1 cellular context compared by ENCODE assay signal in the genomic region with DNA sequence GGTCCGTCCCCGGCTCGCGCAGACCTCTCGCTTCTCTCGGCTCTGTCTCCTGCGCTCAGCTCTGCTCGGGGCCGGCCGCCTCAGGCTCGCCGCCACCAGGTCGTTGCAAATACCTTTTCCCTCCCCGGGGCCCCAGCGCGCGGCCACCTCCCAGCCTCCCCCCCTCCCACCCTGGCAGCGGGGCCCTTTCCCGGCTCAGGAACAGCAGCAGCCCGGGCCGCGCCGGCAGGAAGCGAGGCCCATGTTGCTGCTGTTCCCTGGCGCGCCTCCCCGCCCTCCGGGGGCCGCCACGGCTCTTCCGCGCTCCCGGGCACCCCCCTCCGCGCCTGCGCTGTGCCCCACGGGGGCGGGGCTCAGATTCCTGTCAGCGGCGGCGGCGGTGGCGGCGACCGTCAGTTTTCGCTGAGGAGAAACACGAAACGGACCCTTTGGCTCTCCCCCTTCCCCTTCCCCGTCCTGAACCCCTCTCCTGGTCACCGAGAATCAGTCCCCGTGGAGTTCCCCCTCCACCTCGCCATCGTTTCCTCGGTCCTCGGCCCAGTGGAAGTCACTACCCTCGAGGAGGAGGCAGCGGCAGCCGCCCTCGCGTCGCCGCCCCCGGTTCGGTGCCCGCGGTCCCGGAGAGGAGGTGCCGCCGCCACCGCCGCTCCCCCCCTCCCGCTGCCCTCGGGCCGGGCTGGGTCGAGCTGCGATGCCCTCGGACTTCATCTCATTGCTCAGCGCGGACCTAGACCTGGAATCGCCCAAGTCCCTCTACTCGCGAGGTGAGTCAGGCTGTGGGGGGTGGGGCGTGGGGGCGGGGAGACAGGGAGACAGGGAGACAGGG.
TF ChIP-seq lines count a peak whose summit lies in the region.

Gene NFAT5 (plus strand): TSS at position 356 of the 826 bp plus-strand sequence. CDS start 336 bp downstream, at position 692.

TF ChIP-seq in HepG2, 621 proteins besides CTCF, POLR2A, EP300 and RAD21 (continued from another document and continues in another):
- TF ChIP-seq ARID5B (CRISPR knock-in tag; IDR thresholded peaks at IDR 0.05) = peak; percentile 75; the same call in 1 of the 2 replicates
- no peak; the same call in none of the 2 replicates for TF ChIP-seq AHR (CRISPR knock-in tag; IDR thresholded peaks at IDR 0.05)
- peak; percentile 97 for TF ChIP-seq ZMYM4 (CRISPR knock-in tag; IDR thresholded peaks at IDR 0.05)
- TF ChIP-seq, protein P1, sequence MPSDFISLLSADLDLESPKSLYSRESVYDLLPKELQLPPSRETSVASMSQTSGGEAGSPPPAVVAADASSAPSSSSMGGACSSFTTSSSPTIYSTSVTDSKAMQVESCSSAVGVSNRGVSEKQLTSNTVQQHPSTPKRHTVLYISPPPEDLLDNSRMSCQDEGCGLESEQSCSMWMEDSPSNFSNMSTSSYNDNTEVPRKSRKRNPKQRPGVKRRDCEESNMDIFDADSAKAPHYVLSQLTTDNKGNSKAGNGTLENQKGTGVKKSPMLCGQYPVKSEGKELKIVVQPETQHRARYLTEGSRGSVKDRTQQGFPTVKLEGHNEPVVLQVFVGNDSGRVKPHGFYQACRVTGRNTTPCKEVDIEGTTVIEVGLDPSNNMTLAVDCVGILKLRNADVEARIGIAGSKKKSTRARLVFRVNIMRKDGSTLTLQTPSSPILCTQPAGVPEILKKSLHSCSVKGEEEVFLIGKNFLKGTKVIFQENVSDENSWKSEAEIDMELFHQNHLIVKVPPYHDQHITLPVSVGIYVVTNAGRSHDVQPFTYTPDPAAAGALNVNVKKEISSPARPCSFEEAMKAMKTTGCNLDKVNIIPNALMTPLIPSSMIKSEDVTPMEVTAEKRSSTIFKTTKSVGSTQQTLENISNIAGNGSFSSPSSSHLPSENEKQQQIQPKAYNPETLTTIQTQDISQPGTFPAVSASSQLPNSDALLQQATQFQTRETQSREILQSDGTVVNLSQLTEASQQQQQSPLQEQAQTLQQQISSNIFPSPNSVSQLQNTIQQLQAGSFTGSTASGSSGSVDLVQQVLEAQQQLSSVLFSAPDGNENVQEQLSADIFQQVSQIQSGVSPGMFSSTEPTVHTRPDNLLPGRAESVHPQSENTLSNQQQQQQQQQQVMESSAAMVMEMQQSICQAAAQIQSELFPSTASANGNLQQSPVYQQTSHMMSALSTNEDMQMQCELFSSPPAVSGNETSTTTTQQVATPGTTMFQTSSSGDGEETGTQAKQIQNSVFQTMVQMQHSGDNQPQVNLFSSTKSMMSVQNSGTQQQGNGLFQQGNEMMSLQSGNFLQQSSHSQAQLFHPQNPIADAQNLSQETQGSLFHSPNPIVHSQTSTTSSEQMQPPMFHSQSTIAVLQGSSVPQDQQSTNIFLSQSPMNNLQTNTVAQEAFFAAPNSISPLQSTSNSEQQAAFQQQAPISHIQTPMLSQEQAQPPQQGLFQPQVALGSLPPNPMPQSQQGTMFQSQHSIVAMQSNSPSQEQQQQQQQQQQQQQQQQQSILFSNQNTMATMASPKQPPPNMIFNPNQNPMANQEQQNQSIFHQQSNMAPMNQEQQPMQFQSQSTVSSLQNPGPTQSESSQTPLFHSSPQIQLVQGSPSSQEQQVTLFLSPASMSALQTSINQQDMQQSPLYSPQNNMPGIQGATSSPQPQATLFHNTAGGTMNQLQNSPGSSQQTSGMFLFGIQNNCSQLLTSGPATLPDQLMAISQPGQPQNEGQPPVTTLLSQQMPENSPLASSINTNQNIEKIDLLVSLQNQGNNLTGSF (CRISPR knock-in tag; IDR thresholded peaks at IDR 0.05) = peak; percentile 83; the same call in 1 of the 2 replicates
- TF ChIP-seq PCBP1 (IDR thresholded peaks at IDR 0.05; ENCODE audit: borderline replicate concordance, low read depth, low read length) = 0 out of 2 replicates have a peak, but pooled peaks have one; percentile 52
- TF ChIP-seq, protein P2, sequence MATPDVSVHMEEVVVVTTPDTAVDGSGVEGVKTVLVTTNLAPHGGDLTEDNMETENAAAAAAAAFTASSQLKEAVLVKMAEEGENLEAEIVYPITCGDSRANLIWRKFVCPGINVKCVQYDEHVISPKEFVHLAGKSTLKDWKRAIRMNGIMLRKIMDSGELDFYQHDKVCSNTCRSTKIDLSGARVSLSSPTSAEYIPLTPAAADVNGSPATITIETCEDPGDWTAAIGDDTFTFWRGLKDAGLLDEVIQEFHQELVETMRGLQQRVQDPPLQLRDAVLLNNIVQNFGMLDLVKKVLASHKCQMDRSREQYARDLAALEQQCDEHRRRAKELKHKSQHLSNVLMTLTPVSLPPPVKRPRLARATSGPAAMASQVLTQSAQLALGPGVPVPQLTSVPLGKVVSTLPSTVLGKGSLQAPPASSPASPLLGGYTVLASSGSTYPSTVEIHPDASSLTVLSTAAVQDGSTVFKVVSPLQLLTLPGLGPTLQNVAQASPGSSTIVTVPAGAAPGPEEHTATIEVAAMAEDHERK (CRISPR knock-in tag; IDR thresholded peaks at IDR 0.05; ENCODE audit: low read depth) = peak; percentile 74
- TF ChIP-seq KLF6 (CRISPR knock-in tag; IDR thresholded peaks at IDR 0.05) = peak; percentile 87
- no peak for TF ChIP-seq ATRX (CRISPR knock-in tag; IDR thresholded peaks at IDR 0.05; ENCODE audit: borderline replicate concordance)
- 0 out of 2 replicates have a peak, but pooled peaks have one; percentile 51 for TF ChIP-seq ZNF33A (CRISPR knock-in tag; IDR thresholded peaks at IDR 0.05; ENCODE audit: borderline replicate concordance)
- TF ChIP-seq, protein P3, sequence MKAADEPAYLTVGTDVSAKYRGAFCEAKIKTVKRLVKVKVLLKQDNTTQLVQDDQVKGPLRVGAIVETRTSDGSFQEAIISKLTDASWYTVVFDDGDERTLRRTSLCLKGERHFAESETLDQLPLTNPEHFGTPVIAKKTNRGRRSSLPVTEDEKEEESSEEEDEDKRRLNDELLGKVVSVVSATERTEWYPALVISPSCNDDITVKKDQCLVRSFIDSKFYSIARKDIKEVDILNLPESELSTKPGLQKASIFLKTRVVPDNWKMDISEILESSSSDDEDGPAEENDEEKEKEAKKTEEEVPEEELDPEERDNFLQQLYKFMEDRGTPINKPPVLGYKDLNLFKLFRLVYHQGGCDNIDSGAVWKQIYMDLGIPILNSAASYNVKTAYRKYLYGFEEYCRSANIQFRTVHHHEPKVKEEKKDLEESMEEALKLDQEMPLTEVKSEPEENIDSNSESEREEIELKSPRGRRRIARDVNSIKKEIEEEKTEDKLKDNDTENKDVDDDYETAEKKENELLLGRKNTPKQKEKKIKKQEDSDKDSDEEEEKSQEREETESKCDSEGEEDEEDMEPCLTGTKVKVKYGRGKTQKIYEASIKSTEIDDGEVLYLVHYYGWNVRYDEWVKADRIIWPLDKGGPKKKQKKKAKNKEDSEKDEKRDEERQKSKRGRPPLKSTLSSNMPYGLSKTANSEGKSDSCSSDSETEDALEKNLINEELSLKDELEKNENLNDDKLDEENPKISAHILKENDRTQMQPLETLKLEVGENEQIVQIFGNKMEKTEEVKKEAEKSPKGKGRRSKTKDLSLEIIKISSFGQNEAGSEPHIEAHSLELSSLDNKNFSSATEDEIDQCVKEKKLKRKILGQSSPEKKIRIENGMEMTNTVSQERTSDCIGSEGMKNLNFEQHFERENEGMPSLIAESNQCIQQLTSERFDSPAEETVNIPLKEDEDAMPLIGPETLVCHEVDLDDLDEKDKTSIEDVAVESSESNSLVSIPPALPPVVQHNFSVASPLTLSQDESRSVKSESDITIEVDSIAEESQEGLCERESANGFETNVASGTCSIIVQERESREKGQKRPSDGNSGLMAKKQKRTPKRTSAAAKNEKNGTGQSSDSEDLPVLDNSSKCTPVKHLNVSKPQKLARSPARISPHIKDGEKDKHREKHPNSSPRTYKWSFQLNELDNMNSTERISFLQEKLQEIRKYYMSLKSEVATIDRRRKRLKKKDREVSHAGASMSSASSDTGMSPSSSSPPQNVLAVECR (CRISPR knock-in tag; IDR thresholded peaks at IDR 0.05; ENCODE audit: borderline replicate concordance) = peak; percentile 93
- TF ChIP-seq CERS6 (CRISPR knock-in tag; IDR thresholded peaks at IDR 0.05) = no peak
- peak; percentile 40; the same call in 1 of the 2 replicates for TF ChIP-seq ZNF34 (CRISPR knock-in tag; IDR thresholded peaks at IDR 0.05; ENCODE audit: borderline replicate concordance)
- peak; percentile 38; the same call in 1 of the 2 replicates for TF ChIP-seq MEF2D (CRISPR knock-in tag; IDR thresholded peaks at IDR 0.05)
- peak; percentile 46 for TF ChIP-seq E2F5 (CRISPR knock-in tag; conservative IDR thresholded peaks at IDR 0.05)
- TF ChIP-seq ZNF180 (CRISPR knock-in tag; IDR thresholded peaks at IDR 0.05; ENCODE audit: borderline replicate concordance, low read depth) = no peak
- TF ChIP-seq ZNF788 (CRISPR knock-in tag; IDR thresholded peaks at IDR 0.05; ENCODE audit: borderline replicate concordance) = peak; percentile 82; the same call in 1 of the 2 replicates
- TF ChIP-seq CEBPB (IDR thresholded peaks at IDR 0.05; ENCODE audit: borderline replicate concordance, low read depth, low read length) = no peak
- peak; percentile 91 for TF ChIP-seq SIN3A (IDR thresholded peaks at IDR 0.05; ENCODE audit: borderline replicate concordance, low read depth, low read length)
- TF ChIP-seq NRL (CRISPR knock-in tag; IDR thresholded peaks at IDR 0.05; ENCODE audit: borderline replicate concordance) = peak; percentile 44; the same call in 1 of the 2 replicates
- TF ChIP-seq, protein P4, sequence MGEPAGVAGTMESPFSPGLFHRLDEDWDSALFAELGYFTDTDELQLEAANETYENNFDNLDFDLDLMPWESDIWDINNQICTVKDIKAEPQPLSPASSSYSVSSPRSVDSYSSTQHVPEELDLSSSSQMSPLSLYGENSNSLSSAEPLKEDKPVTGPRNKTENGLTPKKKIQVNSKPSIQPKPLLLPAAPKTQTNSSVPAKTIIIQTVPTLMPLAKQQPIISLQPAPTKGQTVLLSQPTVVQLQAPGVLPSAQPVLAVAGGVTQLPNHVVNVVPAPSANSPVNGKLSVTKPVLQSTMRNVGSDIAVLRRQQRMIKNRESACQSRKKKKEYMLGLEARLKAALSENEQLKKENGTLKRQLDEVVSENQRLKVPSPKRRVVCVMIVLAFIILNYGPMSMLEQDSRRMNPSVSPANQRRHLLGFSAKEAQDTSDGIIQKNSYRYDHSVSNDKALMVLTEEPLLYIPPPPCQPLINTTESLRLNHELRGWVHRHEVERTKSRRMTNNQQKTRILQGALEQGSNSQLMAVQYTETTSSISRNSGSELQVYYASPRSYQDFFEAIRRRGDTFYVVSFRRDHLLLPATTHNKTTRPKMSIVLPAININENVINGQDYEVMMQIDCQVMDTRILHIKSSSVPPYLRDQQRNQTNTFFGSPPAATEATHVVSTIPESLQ (CRISPR knock-in tag; conservative IDR thresholded peaks at IDR 0.05) = peak; percentile 89; the same call in 1 of the 2 replicates
- no peak for TF ChIP-seq RARA (CRISPR knock-in tag; IDR thresholded peaks at IDR 0.05)
- TF ChIP-seq TAF15 (IDR thresholded peaks at IDR 0.05; ENCODE audit: low read depth, low read length, poor library complexity, severe bottlenecking) = no peak
- TF ChIP-seq SP1 (IDR thresholded peaks at IDR 0.05) = no peak
- TF ChIP-seq SP1 (CRISPR knock-in tag; IDR thresholded peaks at IDR 0.05) = peak; percentile 83
- no peak for TF ChIP-seq NCOR1 (IDR thresholded peaks at IDR 0.05; ENCODE audit: borderline replicate concordance, low read length)
- no peak for TF ChIP-seq THYN1 (CRISPR knock-in tag; IDR thresholded peaks at IDR 0.05; ENCODE audit: borderline replicate concordance, low read depth)
- TF ChIP-seq MEIS2 (CRISPR knock-in tag; IDR thresholded peaks at IDR 0.05) = peak; percentile 86
- no peak for TF ChIP-seq TEAD2 (CRISPR knock-in tag; IDR thresholded peaks at IDR 0.05)
- TF ChIP-seq, protein P5, sequence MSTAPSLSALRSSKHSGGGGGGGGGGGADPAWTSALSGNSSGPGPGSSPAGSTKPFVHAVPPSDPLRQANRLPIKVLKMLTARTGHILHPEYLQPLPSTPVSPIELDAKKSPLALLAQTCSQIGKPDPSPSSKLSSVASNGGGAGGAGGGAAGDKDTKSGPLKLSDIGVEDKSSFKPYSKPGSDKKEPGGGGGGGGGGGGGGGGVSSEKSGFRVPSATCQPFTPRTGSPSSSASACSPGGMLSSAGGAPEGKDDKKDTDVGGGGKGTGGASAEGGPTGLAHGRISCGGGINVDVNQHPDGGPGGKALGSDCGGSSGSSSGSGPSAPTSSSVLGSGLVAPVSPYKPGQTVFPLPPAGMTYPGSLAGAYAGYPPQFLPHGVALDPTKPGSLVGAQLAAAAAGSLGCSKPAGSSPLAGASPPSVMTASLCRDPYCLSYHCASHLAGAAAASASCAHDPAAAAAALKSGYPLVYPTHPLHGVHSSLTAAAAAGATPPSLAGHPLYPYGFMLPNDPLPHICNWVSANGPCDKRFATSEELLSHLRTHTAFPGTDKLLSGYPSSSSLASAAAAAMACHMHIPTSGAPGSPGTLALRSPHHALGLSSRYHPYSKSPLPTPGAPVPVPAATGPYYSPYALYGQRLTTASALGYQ (CRISPR knock-in tag; IDR thresholded peaks at IDR 0.05) = peak; percentile 90
- no peak; the same call in 1 of the 2 replicates for TF ChIP-seq NFIC (IDR thresholded peaks at IDR 0.05; ENCODE audit: low read length)
